In the genomic region with DNA sequence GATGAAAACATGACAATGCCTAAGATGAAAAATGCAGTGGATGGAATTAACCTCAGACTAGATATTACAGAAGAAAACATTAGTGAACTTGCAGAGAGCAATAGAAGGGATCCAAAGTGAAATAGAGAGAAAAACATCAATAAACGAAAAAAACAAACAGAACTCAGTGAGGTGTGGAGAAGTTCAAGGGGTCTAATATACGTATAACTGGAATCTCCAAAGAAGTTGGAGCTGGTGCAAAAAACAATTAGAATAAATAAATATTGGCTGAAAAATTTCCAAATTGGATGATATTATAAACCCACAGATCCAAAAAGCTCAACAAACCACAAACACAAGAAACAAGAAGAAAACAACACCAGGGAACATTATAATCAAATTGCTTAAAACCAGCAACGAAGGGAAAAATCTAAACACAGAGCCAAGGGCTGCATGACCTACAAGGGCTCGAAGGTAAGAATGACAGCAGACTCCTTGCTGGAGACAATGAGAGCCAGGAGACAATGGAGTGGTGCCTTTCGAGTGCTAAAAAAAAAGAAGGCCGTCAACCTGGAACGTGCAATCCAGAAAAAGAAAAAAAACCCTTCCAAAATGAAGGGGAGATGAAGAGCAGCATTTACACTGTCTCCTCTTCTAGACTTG, we compare ENCODE assay signal across 16 cellular contexts.
DNase-seq lines count a peak whose midpoint lies in the region; TF ChIP-seq lines count a peak whose summit lies in the region.
"Had no signal": no experiment of that assay in that cellular context is flagged by ENCODE, and none has a peak within 500 bp of the region (broad histone marks: within the 10 kb centered on the region; RNA-seq: fewer than 3 reads in every experiment).

No MANE protein-coding gene starts in this region.

- peak; percentile 23 for DNase-seq in NCI-H2029 (lab: John Stamatoyannopoulos, UW)
- no peak for DNase-seq in NCI-H2029 treated with DMSO at 0.1 percent for 48 hours (lab: John Stamatoyannopoulos, UW)
- peak; percentile 39 for DNase-seq in DMS153 treated with DMSO at 0.1 percent for 48 hours (lab: John Stamatoyannopoulos, UW; ENCODE audit: unreplicated experiment)
- DNase-seq in NCI-H69 (lab: John Stamatoyannopoulos, UW), result peak; percentile 33
- DNase-seq in erythroblast (lab: John Stamatoyannopoulos, UW), result peak; percentile 24 to 28
- DNase-seq in dedifferentiated amniotic fluid mesenchymal stem cell (ENCODE audit: extremely low spot score), result no peak
- DNase-seq in stimulated activated CD4-positive, alpha-beta T cell treated with anti-CD3 and anti-CD28 coated beads, Interleukin-1b, Interleukin-23, amount 100 ng/mL, for 48 hours, result no peak
- DNase-seq in GM10248 (ENCODE audit: extremely low spot score), result no peak
- DNase-seq: activated naive CD4-positive, alpha-beta T cell treated with anti-CD3 and anti-CD28 coated beads for 36 hours; activated T-cell treated with anti-CD3 and anti-CD28 coated beads, Interleukin-2, amount 50 U/mL, for 4 hours; cerebellar nuclear complex; effector memory CD4-positive, alpha-beta T cell; NCI-H1694; NCI-H774; stimulated activated CD8-positive, alpha-beta memory T cell treated with anti-CD3 and anti-CD28 coated beads, Interleukin-4, amount 100 ng/mL, for 48 hours; substantia nigra had no signal

- no peak for TF ChIP-seq CTCF in GM10248 (IDR thresholded peaks at IDR 0.05; ENCODE audit: control extremely low read depth, extremely low read depth, low read depth, missing control alignments)

- no peak for TF ChIP-seq POLR2A in erythroblast (IDR thresholded peaks at IDR 0.05; ENCODE audit: low read length)

- CTCF ChIA-PET in GM10248 (lab: Yijun Ruan, JAX), result interaction anchor here (0.9 to 1.1 kb wide), 2 partner anchors 10 to 31 kb away, joined by 3 read pairs; no protein-coding TSS in a partner anchor

- POLR2A ChIA-PET in GM10248 (lab: Yijun Ruan, JAX), result no interaction called here

Comparison
In these comparisons a context has a peak if more than half of its experiments do, and no peak if none do; other contexts are left out.
1. DNase-seq: peak in NCI-H2029 (single experiment), DMS153 treated with DMSO at 0.1 percent for 48 hours (single experiment), NCI-H69 (single experiment) and erythroblast (2 of 2); none in NCI-H2029 treated with DMSO at 0.1 percent for 48 hours (single experiment), dedifferentiated amniotic fluid mesenchymal stem cell (single experiment), stimulated activated CD4-positive, alpha-beta T cell treated with anti-CD3 and anti-CD28 coated beads, Interleukin-1b, Interleukin-23, amount 100 ng/mL, for 48 hours (single experiment) and GM10248 (single experiment).